Comparison of ENCODE assay signal across 8 cellular contexts in the genomic region with DNA sequence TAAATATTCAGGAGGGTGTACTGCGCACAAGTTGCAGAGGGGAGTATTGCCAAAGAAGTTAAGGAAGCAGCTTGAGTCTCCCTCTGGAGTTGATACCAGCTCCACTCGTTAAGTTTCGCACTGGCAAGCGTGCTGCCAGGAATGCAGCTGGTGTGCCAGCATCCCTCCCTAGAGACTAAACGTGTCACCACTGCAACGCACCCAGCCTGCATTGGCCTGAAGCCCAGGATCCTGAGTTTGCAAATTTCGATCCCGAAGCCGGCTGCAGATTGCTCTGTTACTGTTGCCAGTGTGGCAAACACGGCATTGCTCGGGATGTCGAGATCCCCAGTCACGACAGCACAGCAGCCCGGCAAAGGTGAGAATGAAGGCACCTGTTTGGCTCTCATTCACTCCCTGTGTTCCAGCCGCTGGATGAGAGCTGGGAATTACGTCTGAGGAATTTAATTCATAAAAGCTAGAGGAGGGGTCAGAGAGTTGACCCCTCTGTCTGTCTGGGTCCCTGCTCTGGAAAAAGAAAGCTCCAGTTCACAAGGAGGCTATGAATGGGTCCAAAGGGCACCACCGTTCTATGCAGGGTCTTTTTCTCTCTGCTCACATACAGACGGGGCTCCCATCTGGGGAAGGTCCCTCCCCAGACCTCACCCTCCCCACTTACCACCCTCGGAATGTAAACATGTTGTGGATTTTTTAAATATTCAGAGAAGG.
DNase-seq lines count a peak whose midpoint lies in the region; ATAC-seq and TF ChIP-seq lines count a peak whose summit lies in the region.

No MANE protein-coding gene starts in this region.

- BruUV-seq in mammary epithelial cell (replicated peaks; lab: Mats Ljungman, UMichigan), result TSS peak; percentile 86

- dilution Hi-C loops in mammary epithelial cell (cut with HindIII; ENCODE audit: low sequenced_read_pairs), result no loop called here

- H2AFZ ChIP-seq in mammary epithelial cell (ENCODE audit: low read depth, low read length), result no peak overlapping the region

- peak overlapping the region; percentile 97 for H3K27ac ChIP-seq in mammary epithelial cell (ENCODE audit: insufficient read depth, low read depth, low read length)
- peak overlapping the region; percentile 0 to 39 for H3K27ac ChIP-seq in testis

- peaks cover 39% of the 10 kb centered on the region for H3K4me1 ChIP-seq in mammary epithelial cell (ENCODE audit: insufficient read depth, low read length)
- H3K4me1 ChIP-seq in testis, result peaks cover 20% of the 10 kb centered on the region

- CTCF ChIA-PET in mammary epithelial cell (lab: Charles Lee; ENCODE audit: low non-redundant PET), result no interaction called here

- TF ChIP-seq CTCF in AG09309 (IDR thresholded peaks at IDR 0.05; ENCODE audit: control insufficient read depth, insufficient read depth, low read depth, low read length, missing control alignments) (peak; percentile 40), mammary epithelial cell (conservative IDR thresholded peaks at IDR 0.05 in 1 of 2, IDR thresholded peaks at IDR 0.05 in 1 of 2; ENCODE audit: extremely low read depth in 1 of 2, insufficient read depth in 1 of 2, low read depth in 1 of 2, low read length in 2 of 2) (peak; percentile 8 to 53), testis (IDR thresholded peaks at IDR 0.05) (no peak)

- H3K9ac ChIP-seq in mammary epithelial cell (ENCODE audit: insufficient read depth, low read length), result peak overlapping the region; percentile 82

- H4K20me1 ChIP-seq in mammary epithelial cell (ENCODE audit: insufficient read depth, low read length), result no peaks in the 10 kb centered on the region

- H3K36me3 ChIP-seq in mammary epithelial cell (ENCODE audit: insufficient read depth, low read length) (peaks cover 20% of the 10 kb centered on the region), testis (ENCODE audit: low read depth, missing control alignments) (no peaks in the 10 kb centered on the region)

- ATAC-seq in left colon (peak; percentile 93), HG03354 (IDR thresholded peaks at IDR 0.05; ENCODE audit: poor library complexity, severe bottlenecking, unreplicated experiment) (no peak), GM21390 (IDR thresholded peaks at IDR 0.05; ENCODE audit: unreplicated experiment) (no peak)

- no peak for TF ChIP-seq POLR2A in testis (IDR thresholded peaks at IDR 0.05)

- DNase-seq in AG09309 (ENCODE audit: low read depth) (peak; percentile 99), NCI-H1436 (lab: John Stamatoyannopoulos, UW) (peak; percentile 84), mammary epithelial cell (peak; percentile 95), left colon (peak; percentile 63 to 80), testis (peak; percentile 90), Kasumi-1 (lab: John Stamatoyannopoulos, UW) (no peak)

- in situ Hi-C loops in mammary epithelial cell (cut with MboI; ENCODE audit: low sequenced_read_pairs in 2 of 2), result no loop called here

- peak overlapping the region; percentile 65 for H3K4me2 ChIP-seq in mammary epithelial cell (ENCODE audit: insufficient read depth, low read depth, low read length)

- H3K79me2 ChIP-seq in mammary epithelial cell (ENCODE audit: insufficient read depth, low read length), result peaks cover 84% of the 10 kb centered on the region

- H3K4me3 ChIP-seq in AG09309 (ENCODE audit: control insufficient read depth, low read depth, low read length) (no peak overlapping the region), mammary epithelial cell (replicated peaks in 1 of 3; ENCODE audit: insufficient read depth in 1 of 3, low read depth in 2 of 3, low read length in 3 of 3) (peak overlapping the region; percentile 11 to 16 (median 14)), testis (peak overlapping the region in 1 of 2 donors; percentile 15)

- WGBS in mammary epithelial cell (ENCODE audit: low coverage, missing lambda C conversion rate), result 9% methylated on average over 14 of the region's 19 CpGs
- WGBS in testis, 2 donors, result 10 to 25% methylated on average over 5 to 19 of the region's 19 CpGs

- H3K27me3 ChIP-seq in mammary epithelial cell (ENCODE audit: insufficient read depth, low read length) (no peaks in the 10 kb centered on the region), testis (no peaks in the 10 kb centered on the region)

- intact Hi-C loops in mammary epithelial cell (cut with micrococcal nuclease) (loop anchor here (1.0 kb wide), 2 partner anchors 9 to 18 kb away; no protein-coding TSS in a partner anchor), left colon (cut with DNase I, micrococcal nuclease) (no loop called here), testis (cut with DNase I; ENCODE audit: low total_unique reads) (no loop called here)

- no peaks in the 10 kb centered on the region for H3K9me3 ChIP-seq in mammary epithelial cell (replicated peaks; ENCODE audit: insufficient read depth, low read length)
- no peaks in the 10 kb centered on the region for H3K9me3 ChIP-seq in testis

Comparison
In these comparisons a context has a peak if more than half of its experiments do, and no peak if none do; other contexts are left out.
1. DNase-seq: peak in AG09309 (single experiment), NCI-H1436 (single experiment), mammary epithelial cell (single experiment), left colon (2 of 2) and testis (single experiment); none in Kasumi-1 (0 of 2).
2. CTCF ChIP-seq: peak in AG09309 (single experiment) and mammary epithelial cell (2 of 2); none in testis (0 of 3).